Comparison of ENCODE assay signal across 22 cellular contexts in genomic region chr15:64156652-64157331, GRCh38. TPM values are rescaled to one million over a fixed set of nuclear protein-coding genes. Genes with fewer than 3 reads are reported as not detected.
DNase-seq lines count a peak whose midpoint lies in the region; ATAC-seq and TF ChIP-seq lines count a peak whose summit lies in the region.
"Had no signal": no experiment of that assay in that cellular context is flagged by ENCODE, and none has a peak within 500 bp of the region (broad histone marks: within the 10 kb centered on the region; RNA-seq: fewer than 3 reads in every experiment).

No MANE protein-coding gene starts in this region.

- H3K27me3 Mint-ChIP-seq in CD4-positive, alpha-beta T cell, result peaks cover 16% of the 10 kb centered on the region
- peaks cover 16% of the 10 kb centered on the region for H3K27me3 Mint-ChIP-seq in neural crest cell (ENCODE audit: low read depth)

- no peaks in the 10 kb centered on the region for H3K9me3 Mint-ChIP-seq in CD4-positive, alpha-beta T cell
- no peaks in the 10 kb centered on the region for H3K9me3 Mint-ChIP-seq in neural crest cell

- peaks cover 42% of the 10 kb centered on the region for H3K4me1 Mint-ChIP-seq in CD4-positive, alpha-beta T cell (ENCODE audit: low read depth)
- peaks cover 30% of the 10 kb centered on the region for H3K4me1 Mint-ChIP-seq in neural crest cell

- peaks cover 14% of the 10 kb centered on the region for H3K27me3 ChIP-seq in CD4-positive, alpha-beta T cell (ENCODE audit: control insufficient read depth, insufficient read depth, low read length)
- peaks cover 0 to 11% (median 2%) of the 10 kb centered on the region in 45 donors for H3K27me3 ChIP-seq in dorsolateral prefrontal cortex
- H3K27me3 ChIP-seq: thyroid gland had no signal

- no peak for ATAC-seq in CD4-positive, alpha-beta T cell (ENCODE audit: poor library complexity)
- no peak for ATAC-seq in GM19455 (IDR thresholded peaks at IDR 0.05; ENCODE audit: unreplicated experiment)
- ATAC-seq in HG03469 (IDR thresholded peaks at IDR 0.05; ENCODE audit: unreplicated experiment), result no peak
- ATAC-seq: activated CD4-positive, CD25-positive, alpha-beta regulatory T cell treated with anti-CD3 and anti-CD28 coated beads, Interleukin-2, amount 50 U/mL, for 24 hours; left lung; mucosa of descending colon had no signal

- CTCF ChIA-PET in CD4-positive, alpha-beta T cell (lab: Charles Lee), result no interaction called here

- no peak overlapping the region for H3K4me3 Mint-ChIP-seq in CD4-positive, alpha-beta T cell
- H3K4me3 Mint-ChIP-seq in neural crest cell, result peak overlapping the region; percentile 55

- POLR2A ChIA-PET in CD4-positive, alpha-beta T cell (lab: Charles Lee), result no interaction called here

- no peak overlapping the region for H3K27ac ChIP-seq in CD4-positive, alpha-beta T cell (ENCODE audit: low read depth, low read length)
- H3K27ac ChIP-seq in dorsolateral prefrontal cortex, result peak overlapping the region in 41 of 59 donors; percentile 0 to 71 (median 45)
- H3K27ac ChIP-seq: ascending aorta, left lung, SJSA1, thyroid gland had no signal

- TF ChIP-seq CTCF in CD4-positive, alpha-beta T cell (IDR thresholded peaks at IDR 0.05), result no peak
- TF ChIP-seq CTCF in dorsolateral prefrontal cortex (IDR thresholded peaks at IDR 0.05 in 54 of 56, conservative IDR thresholded peaks at IDR 0.05 in 2 of 56; ENCODE audit: low read depth in 1 of 56, partially characterized antibody in 56 of 56) (no peak), neural crest cell (conservative IDR thresholded peaks at IDR 0.05) (no peak)

- no peak overlapping the region for H3K4me3 ChIP-seq in dorsolateral prefrontal cortex
- H3K4me3 ChIP-seq: ascending aorta, left lung, mucosa of descending colon, SJSA1, thyroid gland had no signal

- intact Hi-C loops in CD4-positive, alpha-beta T cell (cut with DNase I, micrococcal nuclease), result no loop called here
- intact Hi-C loops in dorsolateral prefrontal cortex (cut with DNase I), result loop anchor here (10.0 kb wide), 2 partner anchors 402 to 552 kb away; no protein-coding TSS in a partner anchor

- peaks cover 71% of the 10 kb centered on the region for H3K36me3 Mint-ChIP-seq in CD4-positive, alpha-beta T cell (ENCODE audit: low read depth)
- H3K36me3 Mint-ChIP-seq in neural crest cell (ENCODE audit: low read depth), result peaks cover 24% of the 10 kb centered on the region

- TF ChIP-seq POLR2A in Raji (IDR thresholded peaks at IDR 0.05; ENCODE audit: insufficient read depth, low read depth, low read length), result peak; percentile 45

- no peaks in the 10 kb centered on the region for H3K9me3 ChIP-seq in CD4-positive, alpha-beta T cell (ENCODE audit: control insufficient read depth, low read length)
- H3K9me3 ChIP-seq: ascending aorta, left lung, mucosa of descending colon, neutrophil, SJSA1, thyroid gland had no signal

- no peak for DNase-seq in CD4-positive, alpha-beta T cell
- DNase-seq in dorsolateral prefrontal cortex, result no peak
- DNase-seq in neural crest cell (ENCODE audit: low read depth, low spot score), result no peak
- no peak for DNase-seq in stimulated activated CD4-positive, alpha-beta T cell treated with anti-CD3 and anti-CD28 coated beads, Interleukin-4, amount 100 ng/mL, for 1 hour
- DNase-seq: activated CD8-positive, alpha-beta memory T cell treated with anti-CD3 and anti-CD28 coated beads, Interleukin-2, amount 50 U/mL, for 4 hours; activated naive CD4-positive, alpha-beta T cell; EL; HCEC 1CT; IMR-90; left lung; MM.1S; mucosa of descending colon; NCI-H774; OCI-M1 had no signal

- peak overlapping the region; percentile 4 for H3K27ac Mint-ChIP-seq in CD4-positive, alpha-beta T cell
- peak overlapping the region; percentile 78 for H3K27ac Mint-ChIP-seq in neural crest cell (ENCODE audit: unreplicated experiment)

RNA-seq across cellular contexts. Expression of gene SNX22, which starts 5.3 kb away (rescaled TPM):
- under 1 TPM; 0.14 to 0.19 TPM for total RNA-seq in CD4-positive, alpha-beta T cell
- 10 to 100 TPM in 113 of 120 experiments, 1 to 10 TPM in 7; 3.1 to 59.1 (median 19.8) TPM for total RNA-seq in dorsolateral prefrontal cortex
- total RNA-seq in neural crest cell, result 12.7 and 12.9 TPM in 2 replicates

RNA-seq across cellular contexts. Expression of gene PPIB, which starts 6.0 kb away (rescaled TPM):
- total RNA-seq in CD4-positive, alpha-beta T cell, result 100 to 1,000 TPM; 167 to 169 TPM
- total RNA-seq in dorsolateral prefrontal cortex (100 to 1,000 TPM in 85 of 120 experiments, 10 to 100 TPM in 35; 75.2 to 173 (median 106) TPM), neural crest cell (398 and 406 TPM in 2 replicates)

Comparison
In these comparisons a context has a peak if more than half of its experiments do, and no peak if none do; other contexts are left out.
1. intact Hi-C loops: an anchor here in dorsolateral prefrontal cortex (10.0 kb wide); none called in CD4-positive, alpha-beta T cell.